ENCODE assay signal across 7 cellular contexts in the genomic region with DNA sequence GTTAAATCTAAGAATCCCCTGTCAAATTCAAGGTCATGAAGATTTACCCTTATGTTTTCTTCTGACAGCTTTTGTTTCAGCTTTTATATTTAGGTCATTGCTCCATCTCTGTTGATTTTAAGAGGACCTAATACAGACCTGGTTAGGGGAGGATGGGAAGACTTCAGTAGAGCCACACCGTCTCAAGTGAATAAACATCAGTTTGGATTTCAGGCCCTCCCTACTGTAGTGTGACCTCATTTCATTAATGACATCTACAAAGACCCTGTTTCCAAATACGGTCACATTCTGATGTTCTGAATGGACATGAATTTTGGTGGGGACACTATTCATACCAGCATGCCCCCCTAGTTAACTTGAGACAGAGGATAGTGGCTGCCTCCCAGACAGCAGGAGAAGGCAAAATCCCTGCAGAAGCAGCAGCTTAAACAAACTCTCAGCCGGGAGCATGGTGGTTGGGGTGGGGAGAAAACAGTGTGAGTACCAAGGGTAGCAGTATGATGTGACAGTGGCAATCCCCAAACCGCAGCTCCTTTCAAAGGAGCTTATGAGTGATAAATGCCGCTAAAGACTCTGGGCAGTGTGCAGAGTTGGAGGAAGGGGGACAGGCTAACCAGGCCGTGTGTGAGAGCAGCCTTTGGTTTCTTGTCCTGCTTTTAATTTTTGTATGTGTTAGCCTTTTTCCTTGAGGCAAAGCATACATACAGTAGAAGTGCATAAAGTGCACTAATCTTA.
"Had no signal": no experiment of that assay in that cellular context is flagged by ENCODE, and none has a peak within 500 bp of the region (broad histone marks: within the 10 kb centered on the region; RNA-seq: fewer than 3 reads in every experiment).

No MANE protein-coding gene starts in this region.

- H3K4me3 Mint-ChIP-seq: activated naive CD4-positive, alpha-beta T cell treated with anti-CD3 and anti-CD28 coated beads, Interleukin-2, amount 10 ng/mL, durations not matched to agents 7 days and 5 days; T-helper 2 cell treated with Interferon-gamma antibody and Interleukin-4, amounts not matched to agents 5 μg/mL and 100 μg/mL, for 36 hours had no signal

- H3K27ac Mint-ChIP-seq: activated naive CD4-positive, alpha-beta T cell treated with anti-CD3 and anti-CD28 coated beads, Interleukin-2, amount 10 ng/mL, durations not matched to agents 7 days and 5 days; T-helper 2 cell treated with Interferon-gamma antibody and Interleukin-4, amounts not matched to agents 5 μg/mL and 100 μg/mL, for 36 hours had no signal

- H3K4me1 Mint-ChIP-seq: activated naive CD4-positive, alpha-beta T cell treated with anti-CD3 and anti-CD28 coated beads, Interleukin-2, amount 10 ng/mL, durations not matched to agents 7 days and 5 days had no signal

- DNase-seq: activated CD4-positive, alpha-beta T cell treated with anti-CD3 and anti-CD28 coated beads for 4 hours; activated naive CD4-positive, alpha-beta T cell treated with anti-CD3 and anti-CD28 coated beads, Interleukin-2, amount 10 ng/mL, durations not matched to agents 7 days and 5 days; foreskin melanocyte; head of caudate nucleus; stimulated activated CD4-positive, alpha-beta T cell treated with anti-CD3 and anti-CD28 coated beads, Interleukin-15, amount 100 ng/mL, for 24 hours; stimulated activated CD4-positive, alpha-beta T cell treated with anti-CD3 and anti-CD28 coated beads, Interleukin-4, amount 100 ng/mL, for 4 hours had no signal

- H3K9me3 Mint-ChIP-seq: activated naive CD4-positive, alpha-beta T cell treated with anti-CD3 and anti-CD28 coated beads, Interleukin-2, amount 10 ng/mL, durations not matched to agents 7 days and 5 days; T-helper 2 cell treated with Interferon-gamma antibody and Interleukin-4, amounts not matched to agents 5 μg/mL and 100 μg/mL, for 36 hours had no signal

- H3K36me3 Mint-ChIP-seq: activated naive CD4-positive, alpha-beta T cell treated with anti-CD3 and anti-CD28 coated beads, Interleukin-2, amount 10 ng/mL, durations not matched to agents 7 days and 5 days had no signal
